ENCODE assay signal across 20 cellular contexts in the genomic region with DNA sequence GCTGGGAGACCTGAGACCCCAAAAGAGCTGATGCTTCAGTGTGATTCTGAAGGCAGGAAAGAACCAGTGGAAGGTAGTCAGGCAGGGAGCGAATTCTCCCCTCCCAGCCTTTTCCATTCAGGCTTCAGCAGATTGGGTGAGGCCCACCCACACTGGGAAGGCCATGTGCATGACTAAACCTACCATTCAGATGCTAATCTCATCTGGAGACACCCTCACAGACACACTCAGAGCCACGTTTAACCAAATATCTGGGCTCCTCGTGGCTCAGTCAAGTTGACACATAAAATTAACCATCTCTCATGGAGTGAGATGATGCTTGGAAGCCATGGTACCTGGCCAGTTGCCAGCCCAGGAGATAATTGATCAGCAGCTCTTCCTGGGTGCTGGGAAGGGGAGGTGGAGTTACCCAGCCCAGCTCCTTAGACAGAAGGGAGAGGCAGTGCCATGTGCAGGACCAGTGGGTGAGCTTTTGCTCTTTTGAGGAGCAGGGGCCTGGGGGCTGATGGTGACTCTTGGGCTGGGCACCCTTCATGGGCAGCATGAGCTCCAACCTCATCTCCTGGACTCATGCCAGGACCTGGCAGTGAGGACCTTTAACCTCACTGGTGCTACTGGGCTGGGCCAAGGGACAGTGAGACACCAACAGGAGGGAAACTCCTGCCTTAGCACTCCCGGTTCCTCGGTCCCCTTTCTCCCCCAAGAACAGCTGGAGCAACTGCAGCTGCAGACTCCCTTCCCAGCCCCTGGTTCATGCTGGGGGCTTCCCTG.
DNase-seq lines count a peak whose midpoint lies in the region; FAIRE-seq and TF ChIP-seq lines count a peak whose summit lies in the region.
"Had no signal": no experiment of that assay in that cellular context is flagged by ENCODE, and none has a peak within 500 bp of the region (broad histone marks: within the 10 kb centered on the region; RNA-seq: fewer than 3 reads in every experiment).

No MANE protein-coding gene starts in this region.

- no peaks in the 10 kb centered on the region for H3K27me3 ChIP-seq in H7 (ENCODE audit: control insufficient read depth, insufficient read depth, low read length)
- H3K27me3 ChIP-seq: BLaER1 treated with 17β-estradiol and CSF1 and Interleukin-3, amounts not matched to agents 10 nM and 100 nM had no signal

- CTCF ChIA-PET in GM10248 (lab: Yijun Ruan, JAX): interaction anchor here (1.0 to 1.2 kb wide), 2 partner anchors 432 to 569 kb away, joined by 3 to 4 read pairs; no protein-coding TSS in a partner anchor

- TF ChIP-seq CTCF in GM10248 (IDR thresholded peaks at IDR 0.05; ENCODE audit: control extremely low read depth, extremely low read depth, low read depth, missing control alignments): no peak

- POLR2A ChIA-PET in GM10248 (lab: Yijun Ruan, JAX): no interaction called here

- peak; percentile 26 for DNase-seq in NCI-H1092 treated with DMSO at 0.1 percent for 48 hours (lab: John Stamatoyannopoulos, UW)
- DNase-seq in NCI-H1092 (lab: John Stamatoyannopoulos, UW): no peak
- DNase-seq in H7: peak; percentile 73
- DNase-seq in SK-N-DZ (ENCODE audit: low spot score): peak; percentile 16
- peak; percentile 17 for DNase-seq in kidney tubule cell (ENCODE audit: low spot score)
- no peak for DNase-seq in HTR-8/SVneo (ENCODE audit: insufficient read length, low spot score)
- no peak for DNase-seq in GM10248 (ENCODE audit: extremely low spot score)
- DNase-seq in mesenteric fat pad (ENCODE audit: low spot score): no peak
- DNase-seq: 8988T; activated CD4-positive, alpha-beta T cell treated with anti-CD3 and anti-CD28 coated beads, Interleukin-2, amount 50 U/mL, for 48 hours; activated naive CD4-positive, alpha-beta T cell treated with anti-CD3 and anti-CD28 coated beads for 36 hours; activated T-cell treated with anti-CD3 and anti-CD28 coated beads, Interleukin-2, amount 50 U/mL, for 24 hours; endodermal cell; hippocampal formation; kidney; mesendoderm; NK-92 treated with Interleukin-12 subunit alpha and Interleukin-12 subunit beta, amount 100 ng/mL, for 24 hours; RPMI8226; SW 1271 had no signal

- peaks cover 15% of the 10 kb centered on the region for H3K36me3 ChIP-seq in H7 (replicated peaks; ENCODE audit: control insufficient read depth, insufficient read depth, low read length)

- no peak overlapping the region for H3K4me3 ChIP-seq in H7 (ENCODE audit: insufficient read depth, low read depth, low read length)
- H3K4me3 ChIP-seq: BLaER1 treated with 17β-estradiol and CSF1 and Interleukin-3, amounts not matched to agents 10 nM and 100 nM had no signal

- no peak for FAIRE-seq in HTR-8/SVneo (lab: Jason Lieb, UNC)
- FAIRE-seq: kidney had no signal

Comparison
In these comparisons a context has a peak if more than half of its experiments do, and no peak if none do; other contexts are left out.
1. DNase-seq: peak in NCI-H1092 treated with DMSO at 0.1 percent for 48 hours (single experiment), H7 (single experiment), SK-N-DZ (single experiment) and kidney tubule cell (single experiment); none in NCI-H1092 (single experiment), HTR-8/SVneo (single experiment), GM10248 (single experiment) and mesenteric fat pad (single experiment).